ENCODE assay signal across 12 cellular contexts in the genomic region with DNA sequence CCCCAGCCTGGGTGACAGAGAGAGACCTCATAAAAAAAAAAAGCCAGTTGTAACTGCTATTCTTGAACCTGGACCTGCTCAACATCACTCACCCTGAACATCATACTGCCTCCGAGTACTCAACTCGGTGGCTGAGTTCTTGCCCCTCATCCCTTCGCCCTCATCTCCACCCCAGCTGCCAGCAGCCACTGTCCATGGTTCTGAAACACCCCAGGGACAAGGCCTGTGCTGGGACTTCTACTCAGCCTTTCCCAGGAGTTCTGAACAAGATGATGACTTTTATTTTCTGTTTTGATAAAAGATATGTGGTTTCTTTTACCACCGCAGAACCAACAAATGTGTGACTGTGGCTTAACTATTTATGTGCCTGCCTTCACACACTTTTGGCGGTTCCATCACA. TPM values are rescaled to one million over a fixed set of nuclear protein-coding genes. Genes with fewer than 3 reads are reported as not detected.
DNase-seq lines count a peak whose midpoint lies in the region; ATAC-seq, FAIRE-seq and TF ChIP-seq lines count a peak whose summit lies in the region.
"Had no signal": no experiment of that assay in that cellular context is flagged by ENCODE, and none has a peak within 500 bp of the region (broad histone marks: within the 10 kb centered on the region; RNA-seq: fewer than 3 reads in every experiment).

No MANE protein-coding gene starts in this region.

- intact Hi-C loops in Right ventricle myocardium inferior (cut with DNase I) = no loop called here

- peak; percentile 40 for DNase-seq in stimulated activated CD4-positive, alpha-beta T cell treated with anti-CD3 and anti-CD28 coated beads, Interleukin-15, amount 100 ng/mL, for 24 hours
- no peak for DNase-seq in stimulated activated CD4-positive, alpha-beta T cell treated with anti-CD3 and anti-CD28 coated beads, Interleukin-12 subunit alpha, Interleukin-12 subunit beta, amount 100 ng/mL, for 4 hours
- DNase-seq in RKO (ENCODE audit: low spot score) = peak; percentile 19
- DNase-seq in epithelial cell of esophagus (ENCODE audit: low read depth) = peak; percentile 46
- DNase-seq in urothelium cell line (ENCODE audit: low spot score) = peak; percentile 51
- DNase-seq in COLO668 (lab: John Stamatoyannopoulos, UW; ENCODE audit: unreplicated experiment) = no peak
- DNase-seq in Right ventricle myocardium inferior (ENCODE audit: missing footprints) = no peak
- DNase-seq: lower lobe of right lung, NCI-H1417 treated with DMSO at 0.1 percent for 48 hours had no signal

- no peak for TF ChIP-seq CTCF in epithelial cell of esophagus (IDR thresholded peaks at IDR 0.05; ENCODE audit: insufficient read depth, low read depth, low read length, missing control alignments)

- no peak for ATAC-seq in Right ventricle myocardium inferior
- ATAC-seq in GM18502 (IDR thresholded peaks at IDR 0.05; ENCODE audit: poor library complexity, unreplicated experiment) = no peak
- ATAC-seq: activated T-helper 17 cell treated with anti-CD3 and anti-CD28 coated beads, Interleukin-2, amount 50 U/mL, for 72 hours; lower lobe of right lung had no signal

- H3K4me3 ChIP-seq in epithelial cell of esophagus (ENCODE audit: low read length) = no peak overlapping the region
- H3K4me3 ChIP-seq: lower lobe of right lung had no signal

- no peak for FAIRE-seq in urothelium cell line (lab: Jason Lieb, UNC)

RNA-seq across cellular contexts. Expression of a gene that starts 5.3 kb away (rescaled TPM):
- total RNA-seq in Right ventricle myocardium inferior = 0.08 TPM
- total RNA-seq: skeletal muscle tissue had no signal

Comparison
In these comparisons a context has a peak if more than half of its experiments do, and no peak if none do; other contexts are left out.
1. DNase-seq: peak in stimulated activated CD4-positive, alpha-beta T cell treated with anti-CD3 and anti-CD28 coated beads, Interleukin-15, amount 100 ng/mL, for 24 hours (single experiment), RKO (single experiment), epithelial cell of esophagus (single experiment) and urothelium cell line (single experiment); none in stimulated activated CD4-positive, alpha-beta T cell treated with anti-CD3 and anti-CD28 coated beads, Interleukin-12 subunit alpha, Interleukin-12 subunit beta, amount 100 ng/mL, for 4 hours (single experiment), COLO668 (single experiment) and Right ventricle myocardium inferior (single experiment).